Comparison of ENCODE assay signal across 14 cellular contexts in genomic region chr15:60353245-60353940, GRCh38. TPM values are rescaled to one million over a fixed set of nuclear protein-coding genes. Genes with fewer than 3 reads are reported as not detected.
DNase-seq lines count a peak whose midpoint lies in the region; ATAC-seq and TF ChIP-seq lines count a peak whose summit lies in the region.
"Had no signal": no experiment of that assay in that cellular context is flagged by ENCODE, and none has a peak within 500 bp of the region (broad histone marks: within the 10 kb centered on the region; RNA-seq: fewer than 3 reads in every experiment).

No MANE protein-coding gene starts in this region.

- ATAC-seq in HG03097 (IDR thresholded peaks at IDR 0.05; ENCODE audit: low FRiP score, unreplicated experiment), result no peak
- ATAC-seq in activated T-cell treated with anti-CD3 and anti-CD28 coated beads, Interleukin-2, amount 50 U/mL, for 72 hours (replicated peaks in 1 of 2), result no peak

- H3K27ac ChIP-seq in GM23248, result peak overlapping the region; percentile 98
- H3K27ac ChIP-seq in RWPE1, result peak overlapping the region; percentile 35; the same call in 1 of the 2 replicates
- H3K27ac ChIP-seq: left ventricle myocardium inferior, VCaP had no signal

- H3K4me3 Mint-ChIP-seq in activated T-cell treated with anti-CD3 and anti-CD28 coated beads, Interleukin-2, amount 50 U/mL, for 72 hours, result no peak overlapping the region
- H3K4me3 Mint-ChIP-seq: stimulated activated naive CD8-positive, alpha-beta T cell treated with anti-CD3 and anti-CD28 coated beads, Interleukin-15, Interleukin-2, amounts not matched to agents 100 ng/mL and 50 ng/mL, for 24 hours had no signal

- CTCF ChIA-PET in RWPE1 (lab: Yijun Ruan, JAX), result no interaction called here

- peaks cover 96% of the 10 kb centered on the region for H3F3A ChIP-seq in GM23248 (ENCODE audit: insufficient read depth)

- peaks cover 18 to 29% of the 10 kb centered on the region in 2 donors for H3K36me3 Mint-ChIP-seq in activated T-cell treated with anti-CD3 and anti-CD28 coated beads, Interleukin-2, amount 50 U/mL, for 72 hours (ENCODE audit: insufficient read depth in 2 of 2)

- no peaks in the 10 kb centered on the region for H3K9me3 ChIP-seq in GM23248 (ENCODE audit: low read depth)
- H3K9me3 ChIP-seq: left ventricle myocardium inferior had no signal

- H3K4me3 ChIP-seq in GM23248 (no peak overlapping the region), fibroblast of mammary gland (ENCODE audit: control insufficient read depth, low read depth, low read length) (no peak overlapping the region)
- H3K4me3 ChIP-seq: left ventricle myocardium inferior had no signal

- in situ Hi-C loops in GM23248 (cut with MboI) (loop anchor here (10.0 kb wide), 1 partner anchor 91 kb away; no protein-coding TSS in a partner anchor), ACHN (cut with HindIII; ENCODE audit: low pct_ligation_motif_present, low pct_unique_long_range_greater_than_20kb, low sequenced_read_pairs) (no loop called here)

- H4K20me1 ChIP-seq in GM23248 (ENCODE audit: insufficient read depth), result peaks cover 20% of the 10 kb centered on the region; the same call in 1 of the 2 replicates

- POLR2A ChIA-PET in RWPE1 (lab: Yijun Ruan, JAX; ENCODE audit: low non-redundant PET), result no interaction called here

- peaks cover 50% of the 10 kb centered on the region for H3K4me1 ChIP-seq in GM23248 (ENCODE audit: insufficient read depth)

- no peaks in the 10 kb centered on the region for H3K27me3 ChIP-seq in GM23248 (replicated peaks; ENCODE audit: insufficient read depth)

- H3K9me3 Mint-ChIP-seq in activated T-cell treated with anti-CD3 and anti-CD28 coated beads, Interleukin-2, amount 50 U/mL, for 72 hours, result no peaks in the 10 kb centered on the region
- H3K9me3 Mint-ChIP-seq: stimulated activated naive CD8-positive, alpha-beta T cell treated with anti-CD3 and anti-CD28 coated beads, Interleukin-15, Interleukin-2, amounts not matched to agents 100 ng/mL and 50 ng/mL, for 24 hours had no signal

- WGBS in GM23248 (ENCODE audit: low coverage in 1 of 2, low lambda C conversion rate in 2 of 2, missing lambda C conversion rate in 2 of 2), 2 experiments, result 61 to 69% methylated on average over 5 of the region's 5 CpGs

- H3K9ac ChIP-seq in GM23248, result peak overlapping the region; percentile 10; the same call in 1 of the 2 replicates

- TF ChIP-seq CTCF in RWPE1 (conservative IDR thresholded peaks at IDR 0.05; ENCODE audit: low read depth), result no peak
- TF ChIP-seq CTCF in fibroblast of mammary gland (conservative IDR thresholded peaks at IDR 0.05; ENCODE audit: control insufficient read depth, insufficient read depth, low read depth, low read length), result no peak

- intact Hi-C loops in cardiac septum (cut with DNase I), result no loop called here

- no peak overlapping the region for H3K27ac Mint-ChIP-seq in activated T-cell treated with anti-CD3 and anti-CD28 coated beads, Interleukin-2, amount 50 U/mL, for 72 hours
- H3K27ac Mint-ChIP-seq: stimulated activated naive CD8-positive, alpha-beta T cell treated with anti-CD3 and anti-CD28 coated beads, Interleukin-15, Interleukin-2, amounts not matched to agents 100 ng/mL and 50 ng/mL, for 24 hours had no signal

- H3K4me2 ChIP-seq in GM23248 (ENCODE audit: unreplicated experiment), result no peak overlapping the region

- peaks cover 94% of the 10 kb centered on the region for H3K36me3 ChIP-seq in GM23248 (ENCODE audit: low read depth)

- no peak overlapping the region for H2AFZ ChIP-seq in GM23248

- H3K4me1 Mint-ChIP-seq in activated T-cell treated with anti-CD3 and anti-CD28 coated beads, Interleukin-2, amount 50 U/mL, for 72 hours (ENCODE audit: low read depth), result peaks cover 5% of the 10 kb centered on the region

- DNase-seq in A172 (ENCODE audit: low spot score) (peak; percentile 61), GM23248 (peak; percentile 77), RWPE1 (ENCODE audit: low spot score) (no peak), fibroblast of mammary gland (ENCODE audit: low read depth) (peak; percentile 82), ACHN (no peak), cardiac septum (ENCODE audit: low spot score) (no peak)
- no peak for DNase-seq in activated T-cell treated with anti-CD3 and anti-CD28 coated beads, Interleukin-2, amount 50 U/mL, for 72 hours
- DNase-seq: activated gamma-delta T cell, left ventricle myocardium inferior, NCI-H187, NCI-H510A treated with DMSO at 0.1 percent for 48 hours had no signal

- H3K79me2 ChIP-seq in GM23248 (ENCODE audit: insufficient read depth), result peaks cover 85% of the 10 kb centered on the region

- no peaks in the 10 kb centered on the region for H3K27me3 Mint-ChIP-seq in activated T-cell treated with anti-CD3 and anti-CD28 coated beads, Interleukin-2, amount 50 U/mL, for 72 hours (ENCODE audit: low read depth)
- H3K27me3 Mint-ChIP-seq: stimulated activated naive CD8-positive, alpha-beta T cell treated with anti-CD3 and anti-CD28 coated beads, Interleukin-15, Interleukin-2, amounts not matched to agents 100 ng/mL and 50 ng/mL, for 24 hours had no signal

- H3K9me2 ChIP-seq in GM23248 (ENCODE audit: insufficient read depth), result no peaks in the 10 kb centered on the region

RNA-seq across cellular contexts. Expression of gene ANXA2, which starts 44.4 kb away (rescaled TPM):
- 4,320 and 4,475 TPM in 2 replicates for total RNA-seq in A172 (2014; rRNA removed; shearing (Covaris generic))
- total RNA-seq in GM23248 (2014; rRNA removed; shearing (Covaris generic)), result 4,470 and 4,692 TPM in 2 replicates
- 6,052 and 6,251 TPM in 2 replicates for polyA plus RNA-seq in GM23248 (2016; fragmentation: Nextera tagmentation; extraction: Ambion mirVana)
- total RNA-seq in activated T-cell treated with anti-CD3 and anti-CD28 coated beads, Interleukin-2, amount 50 U/mL, for 72 hours, result 10 to 100 TPM; 58.2 to 89.3 TPM
- total RNA-seq in cardiac septum, result 177 TPM

Comparison
In these comparisons a context has a peak if more than half of its experiments do, and no peak if none do; other contexts are left out.
1. DNase-seq: peak in A172 (single experiment), GM23248 (single experiment) and fibroblast of mammary gland (single experiment); none in RWPE1 (single experiment), activated T-cell treated with anti-CD3 and anti-CD28 coated beads, Interleukin-2, amount 50 U/mL, for 72 hours (0 of 2), ACHN (single experiment) and cardiac septum (single experiment).
2. RNA of gene ANXA2, which starts 44.4 kb away (total RNA-seq): 4,470 to 4,692 TPM in GM23248 and 4,320 to 4,475 TPM in A172; 177 TPM in cardiac septum (single experiment) and 58.2 to 89.3 TPM in activated T-cell treated with anti-CD3 and anti-CD28 coated beads, Interleukin-2, amount 50 U/mL, for 72 hours; every median in the first group is over 10 times any median in the second.